8 cellular contexts compared by ENCODE assay signal in the genomic region with DNA sequence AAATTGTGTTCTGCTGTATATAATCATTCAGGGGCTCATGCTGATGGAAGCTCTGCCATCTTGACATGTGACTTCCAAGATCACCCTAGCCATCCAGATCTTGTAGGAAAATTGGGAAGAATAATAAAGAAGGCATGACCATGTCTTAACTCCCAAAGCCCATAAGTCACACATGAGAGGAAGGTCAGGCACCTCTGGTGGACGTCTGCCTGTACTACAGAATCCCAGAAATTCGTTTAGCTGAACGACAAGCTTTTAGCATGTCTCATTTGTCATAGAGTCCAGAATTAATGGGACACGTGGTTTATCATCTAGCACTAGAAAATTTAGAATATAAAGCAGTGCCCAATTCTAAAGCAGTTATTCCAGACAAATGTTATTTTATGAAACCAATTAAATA.
DNase-seq lines count a peak whose midpoint lies in the region; ATAC-seq and TF ChIP-seq lines count a peak whose summit lies in the region.

No MANE protein-coding gene starts in this region.

- no peaks in the 10 kb centered on the region for H3K79me2 ChIP-seq in PC-3 (ENCODE audit: low read length)

- POLR2A ChIA-PET in PC-3 (lab: Charles Lee; ENCODE audit: unreplicated experiment) = interaction anchor here (0.5 kb wide), 1 partner anchor 17 kb away, joined by 4 read pairs; no protein-coding TSS in a partner anchor

- no peaks in the 10 kb centered on the region for H3K9me3 ChIP-seq in PC-3 (ENCODE audit: low read length)

- ATAC-seq in HG02852 (IDR thresholded peaks at IDR 0.05; ENCODE audit: unreplicated experiment) (peak; percentile 67), PC-3 (peak; percentile 79)

- DNase-seq in PC-3 = peak; percentile 59
- DNase-seq in kidney tubule cell (ENCODE audit: low spot score) = peak; percentile 35
- DNase-seq in NOMO-1 treated with DMSO at 0.1 percent for 48 hours (lab: John Stamatoyannopoulos, UW; ENCODE audit: unreplicated experiment) = no peak
- DNase-seq in KG1 (lab: John Stamatoyannopoulos, UW) = no peak
- DNase-seq in T1000 (lab: John Stamatoyannopoulos, UW) = no peak
- no peak for DNase-seq in activated CD4-positive, CD25-positive, alpha-beta regulatory T cell treated with anti-CD3 and anti-CD28 coated beads, Interleukin-2, amount 50 U/mL, for 72 hours

- no peak overlapping the region for H3K9ac ChIP-seq in PC-3 (ENCODE audit: low read length)

- no peaks in the 10 kb centered on the region for H3F3A ChIP-seq in PC-3 (ENCODE audit: low read length, unreplicated experiment)

- no peak overlapping the region for H3K4me2 ChIP-seq in PC-3 (ENCODE audit: low read length)

- H3K4me3 ChIP-seq in GM12875 (ENCODE audit: low read depth, low read length) (no peak overlapping the region), PC-3 (ENCODE audit: low read length) (no peak overlapping the region)

- TF ChIP-seq CTCF in GM12875 (IDR thresholded peaks at IDR 0.05; ENCODE audit: borderline replicate concordance, insufficient read depth, low read depth, low read length) (peak; percentile 63; the same call in 1 of the 2 replicates), PC-3 (conservative IDR thresholded peaks at IDR 0.05; ENCODE audit: low read depth, low read length) (peak; percentile 70; the same call in 1 of the 2 replicates)

- H2AFZ ChIP-seq in PC-3 (ENCODE audit: low read length) = no peak overlapping the region

- H3K9me2 ChIP-seq in PC-3 (replicated peaks; ENCODE audit: low read length) = no peaks in the 10 kb centered on the region

- no peaks in the 10 kb centered on the region for H3K36me3 ChIP-seq in PC-3 (ENCODE audit: low read depth, low read length)

- no peak overlapping the region for H3K27ac ChIP-seq in PC-3 (ENCODE audit: low read length)

- H3K4me1 ChIP-seq in PC-3 (ENCODE audit: insufficient read depth, low read length) = no peaks in the 10 kb centered on the region

- peaks cover 31% of the 10 kb centered on the region for H3K27me3 ChIP-seq in PC-3 (ENCODE audit: low read length)

- BruUV-seq in PC-3 (replicated peaks; lab: Mats Ljungman, UMichigan) = no TSS peak

- intact Hi-C loops in PC-3 (cut with micrococcal nuclease) = no loop called here

- H4K20me1 ChIP-seq in PC-3 (ENCODE audit: low read length) = no peaks in the 10 kb centered on the region

- CTCF ChIA-PET in PC-3 (lab: Charles Lee) = interaction anchor here (0.5 to 0.6 kb wide), 2 partner anchors 63 to 137 kb away, joined by 3 read pairs; no protein-coding TSS in a partner anchor

Comparison
In these comparisons a context has a peak if more than half of its experiments do, and no peak if none do; other contexts are left out.
1. DNase-seq: peak in PC-3 (single experiment) and kidney tubule cell (single experiment); none in NOMO-1 treated with DMSO at 0.1 percent for 48 hours (single experiment), KG1 (single experiment), T1000 (single experiment) and activated CD4-positive, CD25-positive, alpha-beta regulatory T cell treated with anti-CD3 and anti-CD28 coated beads, Interleukin-2, amount 50 U/mL, for 72 hours (single experiment).